In genomic region chr1:232322162-232322734, GRCh38 we compare ENCODE assay signal across 17 cellular contexts.
A peak's percentile ranks its signal among the peaks of the same experiment; 100 is the strongest.
DNase-seq lines count a peak whose midpoint lies in the region; ATAC-seq and TF ChIP-seq lines count a peak whose summit lies in the region.
"Had no signal": no experiment of that assay in that cellular context is flagged by ENCODE, and none has a peak within 500 bp of the region (broad histone marks: within the 10 kb centered on the region; RNA-seq: fewer than 3 reads in every experiment).

No MANE protein-coding gene starts in this region.

- H3K4me3 Mint-ChIP-seq in activated naive CD8-positive, alpha-beta T cell treated with anti-CD3 and anti-CD28 coated beads, Interleukin-2, amount 50 U/mL, for 24 hours, result no peak overlapping the region
- H3K4me3 Mint-ChIP-seq: CD4-positive, CD25-positive, alpha-beta regulatory T cell had no signal

- DNase-seq in HT-29 (ENCODE audit: low spot score) (peak; percentile 7), NCI-H69 (lab: John Stamatoyannopoulos, UW) (peak; percentile 61), left lung (no peak), A172 (ENCODE audit: low spot score) (no peak)
- no peak for DNase-seq in activated naive CD8-positive, alpha-beta T cell treated with anti-CD3 and anti-CD28 coated beads, Interleukin-2, amount 50 U/mL, for 24 hours
- no peak for DNase-seq in activated CD4-positive, alpha-beta T cell treated with anti-CD3 and anti-CD28 coated beads, Interleukin-2, amount 50 U/mL, for 4 hours
- DNase-seq: ACHN; CD4-positive, CD25-positive, alpha-beta regulatory T cell; DMS153; GM23248; HCEC 1CT; NCI-H1930; NCI-H774; SW 1271 had no signal

- H3K4me1 ChIP-seq in left lung, result no peaks in the 10 kb centered on the region

- H3K9me3 ChIP-seq in left lung, result no peaks in the 10 kb centered on the region

- ATAC-seq in left lung, result peak; percentile 76
- no peak for ATAC-seq in GM19351 (IDR thresholded peaks at IDR 0.05; ENCODE audit: unreplicated experiment)
- no peak for ATAC-seq in activated naive CD8-positive, alpha-beta T cell treated with anti-CD3 and anti-CD28 coated beads, Interleukin-2, amount 50 U/mL, for 24 hours

- TF ChIP-seq CTCF in C4-2B (conservative IDR thresholded peaks at IDR 0.05), result no peak
- no peak for TF ChIP-seq CTCF in left lung (IDR thresholded peaks at IDR 0.05)

- H3K27ac ChIP-seq in C4-2B (peak overlapping the region; percentile 74), left lung (no peak overlapping the region)
- H3K27ac ChIP-seq: GM23248, HL-60 had no signal

- no peaks in the 10 kb centered on the region for H3K4me1 Mint-ChIP-seq in activated naive CD8-positive, alpha-beta T cell treated with anti-CD3 and anti-CD28 coated beads, Interleukin-2, amount 50 U/mL, for 24 hours
- H3K4me1 Mint-ChIP-seq: CD4-positive, CD25-positive, alpha-beta regulatory T cell had no signal

- no peaks in the 10 kb centered on the region for H3K27me3 ChIP-seq in left lung

- H3K27ac Mint-ChIP-seq in activated naive CD8-positive, alpha-beta T cell treated with anti-CD3 and anti-CD28 coated beads, Interleukin-2, amount 50 U/mL, for 24 hours, result no peak overlapping the region

- intact Hi-C loops in left lung (cut with DNase I), result no loop called here

- no peaks in the 10 kb centered on the region for H3K9me3 Mint-ChIP-seq in activated naive CD8-positive, alpha-beta T cell treated with anti-CD3 and anti-CD28 coated beads, Interleukin-2, amount 50 U/mL, for 24 hours

- H3K36me3 Mint-ChIP-seq in activated naive CD8-positive, alpha-beta T cell treated with anti-CD3 and anti-CD28 coated beads, Interleukin-2, amount 50 U/mL, for 24 hours (ENCODE audit: low read depth), result no peaks in the 10 kb centered on the region
- H3K36me3 Mint-ChIP-seq: CD4-positive, CD25-positive, alpha-beta regulatory T cell had no signal

- H3K36me3 ChIP-seq in left lung, result no peaks in the 10 kb centered on the region

- no peaks in the 10 kb centered on the region for H3K27me3 Mint-ChIP-seq in activated naive CD8-positive, alpha-beta T cell treated with anti-CD3 and anti-CD28 coated beads, Interleukin-2, amount 50 U/mL, for 24 hours

- H3K4me3 ChIP-seq in left lung, result no peak overlapping the region
- H3K4me3 ChIP-seq: GM23248 had no signal

Comparison
In these comparisons a context has a peak if more than half of its experiments do, and no peak if none do; other contexts are left out.
1. DNase-seq: peak in HT-29 (single experiment) and NCI-H69 (single experiment); none in left lung (0 of 2), activated naive CD8-positive, alpha-beta T cell treated with anti-CD3 and anti-CD28 coated beads, Interleukin-2, amount 50 U/mL, for 24 hours (single experiment), A172 (single experiment) and activated CD4-positive, alpha-beta T cell treated with anti-CD3 and anti-CD28 coated beads, Interleukin-2, amount 50 U/mL, for 4 hours (0 of 2).